ENCODE assay signal across 15 cellular contexts in genomic region chr16:22638393-22639206, GRCh38.
A peak's percentile ranks its signal among the peaks of the same experiment; 100 is the strongest.
DNase-seq lines count a peak whose midpoint lies in the region; ATAC-seq and TF ChIP-seq lines count a peak whose summit lies in the region.
"Had no signal": no experiment of that assay in that cellular context is flagged by ENCODE, and none has a peak within 500 bp of the region (broad histone marks: within the 10 kb centered on the region; RNA-seq: fewer than 3 reads in every experiment).

No MANE protein-coding gene starts in this region.

- 65 to 69% (median 67%) methylated on average over 8 of the region's 8 CpGs for WGBS in adrenal gland, 4 donors
- no CpG with 5 or more reads among the region's 8 CpGs for WGBS in H9 (ENCODE audit: extremely low coverage, insufficient read length, low lambda C conversion rate)

- DNase-seq in activated CD8-positive, alpha-beta memory T cell treated with anti-CD3 and anti-CD28 coated beads, Interleukin-2, amount 10 ng/mL, durations not matched to agents 7 days and 5 days = peak; percentile 21
- no peak for DNase-seq in activated CD8-positive, alpha-beta memory T cell treated with anti-CD3 and anti-CD28 coated beads, Interleukin-2, amount 50 U/mL, for 48 hours
- DNase-seq in PC-3 (peak; percentile 92), fibroblast of mammary gland (ENCODE audit: low read depth) (peak; percentile 96), adrenal gland (no peak), H9 (no peak), 8988T (no peak)
- DNase-seq in activated naive CD8-positive, alpha-beta T cell treated with anti-CD3 and anti-CD28 coated beads for 36 hours = no peak
- DNase-seq: activated CD4-positive, alpha-beta memory T cell treated with anti-CD3 and anti-CD28 coated beads for 36 hours; activated effector memory CD4-positive, alpha-beta T cell treated with anti-CD3 and anti-CD28 coated beads, Interleukin-2, amount 50 U/mL, for 16 hours; NCI-H1048; NCI-H345; testis had no signal

- no peak overlapping the region for H3K27ac Mint-ChIP-seq in activated CD8-positive, alpha-beta memory T cell treated with anti-CD3 and anti-CD28 coated beads, Interleukin-2, amount 10 ng/mL, durations not matched to agents 7 days and 5 days
- H3K27ac Mint-ChIP-seq in H9 = 0 out of 7 replicates have a peak overlapping the region, but pooled peaks of 1 of the 3 experiments have one; percentile 16
- H3K27ac Mint-ChIP-seq in activated naive CD8-positive, alpha-beta T cell treated with anti-CD3 and anti-CD28 coated beads for 36 hours = no peak overlapping the region
- H3K27ac Mint-ChIP-seq: activated CD4-positive, alpha-beta memory T cell treated with anti-CD3 and anti-CD28 coated beads for 36 hours; progenitor cell of endocrine pancreas had no signal

- no peak overlapping the region for H3K14ac ChIP-seq in H9 (ENCODE audit: insufficient read depth, low read length)

- no peak for ATAC-seq in activated CD8-positive, alpha-beta memory T cell treated with anti-CD3 and anti-CD28 coated beads, Interleukin-2, amount 10 ng/mL, durations not matched to agents 7 days and 5 days
- peak; percentile 97 for ATAC-seq in PC-3
- ATAC-seq: A549 had no signal

- H3K4me3 Mint-ChIP-seq in activated CD8-positive, alpha-beta memory T cell treated with anti-CD3 and anti-CD28 coated beads, Interleukin-2, amount 10 ng/mL, durations not matched to agents 7 days and 5 days = no peak overlapping the region
- H3K4me3 Mint-ChIP-seq in H9 = no peak overlapping the region
- H3K4me3 Mint-ChIP-seq in activated naive CD8-positive, alpha-beta T cell treated with anti-CD3 and anti-CD28 coated beads for 36 hours = no peak overlapping the region
- H3K4me3 Mint-ChIP-seq: activated CD4-positive, alpha-beta memory T cell treated with anti-CD3 and anti-CD28 coated beads for 36 hours had no signal

- H3K27ac ChIP-seq in PC-3 (ENCODE audit: low read length) = no peak overlapping the region
- no peak overlapping the region for H3K27ac ChIP-seq in adrenal gland
- H3K27ac ChIP-seq in H9 (ENCODE audit: insufficient read length, low read depth, low read length) = no peak overlapping the region
- H3K27ac ChIP-seq: A549, testis had no signal

- no peak for TF ChIP-seq POLR2A in adrenal gland (IDR thresholded peaks at IDR 0.05)

- no peaks in the 10 kb centered on the region for H3F3A ChIP-seq in PC-3 (ENCODE audit: low read length, unreplicated experiment)

- no peak overlapping the region for H3K23ac ChIP-seq in H9 (ENCODE audit: insufficient read length, low read depth, low read length)

- H2BK15ac ChIP-seq in H9 (ENCODE audit: low read depth, low read length) = no peak overlapping the region

- no peak overlapping the region for H2AFZ ChIP-seq in PC-3 (ENCODE audit: low read length)
- no peak overlapping the region for H2AFZ ChIP-seq in H9 (ENCODE audit: low read length)

- no peak overlapping the region for H3K56ac ChIP-seq in H9 (ENCODE audit: insufficient read length, low read depth, low read length)

- no peak overlapping the region for H3K18ac ChIP-seq in H9 (ENCODE audit: insufficient read length, low read depth, low read length)

- peaks cover 21% of the 10 kb centered on the region for H3K27me3 Mint-ChIP-seq in activated CD8-positive, alpha-beta memory T cell treated with anti-CD3 and anti-CD28 coated beads, Interleukin-2, amount 10 ng/mL, durations not matched to agents 7 days and 5 days
- no peaks in the 10 kb centered on the region for H3K27me3 Mint-ChIP-seq in H9 (ENCODE audit: low read depth)
- peaks cover 3% of the 10 kb centered on the region for H3K27me3 Mint-ChIP-seq in activated naive CD8-positive, alpha-beta T cell treated with anti-CD3 and anti-CD28 coated beads for 36 hours
- H3K27me3 Mint-ChIP-seq: activated CD4-positive, alpha-beta memory T cell treated with anti-CD3 and anti-CD28 coated beads for 36 hours had no signal

- no peak overlapping the region for H4K5ac ChIP-seq in H9 (ENCODE audit: insufficient read length, low read depth, low read length)

- H3K23me2 ChIP-seq in H9 (ENCODE audit: insufficient read length, low read depth, low read length, poor library complexity, severe bottlenecking) = no peaks in the 10 kb centered on the region

- H2BK12ac ChIP-seq in H9 (ENCODE audit: insufficient read length, low read depth, low read length) = no peak overlapping the region

- POLR2A ChIA-PET in PC-3 (lab: Charles Lee; ENCODE audit: unreplicated experiment) = no interaction called here

- H4K91ac ChIP-seq in H9 (ENCODE audit: insufficient read length, low read depth, low read length) = no peak overlapping the region

- H3K79me2 ChIP-seq in PC-3 (ENCODE audit: low read length) (no peaks in the 10 kb centered on the region), H9 (ENCODE audit: insufficient read depth, low read length) (no peaks in the 10 kb centered on the region)

- H3K9me2 ChIP-seq in PC-3 (replicated peaks; ENCODE audit: low read length) = no peaks in the 10 kb centered on the region

- H3K36me3 ChIP-seq in PC-3 (ENCODE audit: low read depth, low read length) (no peaks in the 10 kb centered on the region), adrenal gland (replicated peaks in 1 of 2) (no peaks in the 10 kb centered on the region)

- TF ChIP-seq CTCF in PC-3 (conservative IDR thresholded peaks at IDR 0.05; ENCODE audit: low read depth, low read length) (no peak), fibroblast of mammary gland (conservative IDR thresholded peaks at IDR 0.05; ENCODE audit: control insufficient read depth, insufficient read depth, low read depth, low read length) (no peak), adrenal gland (IDR thresholded peaks at IDR 0.05) (no peak), H9 (conservative IDR thresholded peaks at IDR 0.05) (no peak)

- no peak overlapping the region for H3K4ac ChIP-seq in H9 (ENCODE audit: low read depth, low read length)

- no peak overlapping the region for H2BK5ac ChIP-seq in H9 (ENCODE audit: insufficient read length, low read length)

- H3K4me3 ChIP-seq in PC-3 (ENCODE audit: low read length) (no peak overlapping the region), fibroblast of mammary gland (ENCODE audit: control insufficient read depth, low read depth, low read length) (no peak overlapping the region), adrenal gland (no peak overlapping the region)
- H3K4me3 ChIP-seq: A549, testis had no signal

- CTCF ChIA-PET in activated CD8-positive, alpha-beta memory T cell treated with anti-CD3 and anti-CD28 coated beads, Interleukin-2, amount 10 ng/mL, durations not matched to agents 7 days and 5 days (lab: Charles Lee) = no interaction called here
- CTCF ChIA-PET in PC-3 (lab: Charles Lee) = no interaction called here

- H3K4me1 ChIP-seq in PC-3 (ENCODE audit: insufficient read depth, low read length) = peaks cover 10% of the 10 kb centered on the region
- no peaks in the 10 kb centered on the region for H3K4me1 ChIP-seq in adrenal gland (replicated peaks in 1 of 2)
- peaks cover 24% of the 10 kb centered on the region for H3K4me1 ChIP-seq in H9 (ENCODE audit: insufficient read depth, low read length)
- H3K4me1 ChIP-seq: A549, testis had no signal

- no peak overlapping the region for H4K8ac ChIP-seq in H9 (replicated peaks; ENCODE audit: insufficient read length, low read depth, low read length)

- H3K4me2 ChIP-seq in PC-3 (ENCODE audit: low read length) = peak overlapping the region; percentile 26; the same call in 1 of the 2 replicates
- no peak overlapping the region for H3K4me2 ChIP-seq in H9 (ENCODE audit: insufficient read depth, insufficient read length, low read length)
- H3K4me2 ChIP-seq: A549 had no signal

- H2AK5ac ChIP-seq in H9 (ENCODE audit: insufficient read length, low read length) = no peak overlapping the region

- H3K27me3 ChIP-seq in PC-3 (ENCODE audit: low read length) (no peaks in the 10 kb centered on the region), adrenal gland (no peaks in the 10 kb centered on the region), H9 (ENCODE audit: insufficient read depth, low read length) (no peaks in the 10 kb centered on the region)
- H3K27me3 ChIP-seq: testis had no signal

- H3K36me3 Mint-ChIP-seq in activated CD8-positive, alpha-beta memory T cell treated with anti-CD3 and anti-CD28 coated beads, Interleukin-2, amount 10 ng/mL, durations not matched to agents 7 days and 5 days = no peaks in the 10 kb centered on the region
- no peaks in the 10 kb centered on the region for H3K36me3 Mint-ChIP-seq in H9 (ENCODE audit: insufficient read depth in 1 of 3, low read depth in 3 of 3)
- no peaks in the 10 kb centered on the region for H3K36me3 Mint-ChIP-seq in activated naive CD8-positive, alpha-beta T cell treated with anti-CD3 and anti-CD28 coated beads for 36 hours
- H3K36me3 Mint-ChIP-seq: activated CD4-positive, alpha-beta memory T cell treated with anti-CD3 and anti-CD28 coated beads for 36 hours had no signal

- H2BK120ac ChIP-seq in H9 (ENCODE audit: low read depth, low read length, poor library complexity, severe bottlenecking) = no peak overlapping the region

- intact Hi-C loops in PC-3 (cut with micrococcal nuclease) (no loop called here), adrenal gland (cut with DNase I) (no loop called here)

- no peaks in the 10 kb centered on the region for H3K4me1 Mint-ChIP-seq in activated CD8-positive, alpha-beta memory T cell treated with anti-CD3 and anti-CD28 coated beads, Interleukin-2, amount 10 ng/mL, durations not matched to agents 7 days and 5 days
- peaks cover 26 to 27% of the 10 kb centered on the region in 2 experiments for H3K4me1 Mint-ChIP-seq in H9
- no peaks in the 10 kb centered on the region for H3K4me1 Mint-ChIP-seq in activated naive CD8-positive, alpha-beta T cell treated with anti-CD3 and anti-CD28 coated beads for 36 hours

- no peak overlapping the region for H3T11ph ChIP-seq in H9 (ENCODE audit: low read length)

- H3K9me3 ChIP-seq in PC-3 (ENCODE audit: low read length) = no peaks in the 10 kb centered on the region
- H3K9me3 ChIP-seq in adrenal gland (replicated peaks in 1 of 3) = no peaks in the 10 kb centered on the region
- no peaks in the 10 kb centered on the region for H3K9me3 ChIP-seq in H9 (ENCODE audit: control insufficient read depth, low read depth, low read length)
- H3K9me3 ChIP-seq: A549, testis had no signal

- H3K9me3 Mint-ChIP-seq in activated CD8-positive, alpha-beta memory T cell treated with anti-CD3 and anti-CD28 coated beads, Interleukin-2, amount 10 ng/mL, durations not matched to agents 7 days and 5 days (ENCODE audit: low read depth) = no peaks in the 10 kb centered on the region
- H3K9me3 Mint-ChIP-seq in H9 = no peaks in the 10 kb centered on the region
- no peaks in the 10 kb centered on the region for H3K9me3 Mint-ChIP-seq in activated naive CD8-positive, alpha-beta T cell treated with anti-CD3 and anti-CD28 coated beads for 36 hours
- H3K9me3 Mint-ChIP-seq: activated CD4-positive, alpha-beta memory T cell treated with anti-CD3 and anti-CD28 coated beads for 36 hours had no signal

- no peaks in the 10 kb centered on the region for H4K20me1 ChIP-seq in PC-3 (ENCODE audit: low read length)
- H4K20me1 ChIP-seq in H9 (ENCODE audit: control insufficient read depth, insufficient read depth, insufficient read length) = no peaks in the 10 kb centered on the region

- no TSS peak for BruUV-seq in PC-3 (replicated peaks; lab: Mats Ljungman, UMichigan)

- no peaks in the 10 kb centered on the region for H3K79me1 ChIP-seq in H9 (ENCODE audit: insufficient read depth, low read depth, low read length, poor library complexity, severe bottlenecking)

- H3K9ac ChIP-seq in PC-3 (ENCODE audit: low read length) (no peak overlapping the region), H9 (ENCODE audit: extremely low read depth, insufficient read length, low read length) (no peak overlapping the region)

- H2BK20ac ChIP-seq in H9 (ENCODE audit: low read depth, low read length, poor library complexity, severe bottlenecking) = no peak overlapping the region

Comparison
In these comparisons a context has a peak if more than half of its experiments do, and no peak if none do; other contexts are left out.
1. DNase-seq: peak in activated CD8-positive, alpha-beta memory T cell treated with anti-CD3 and anti-CD28 coated beads, Interleukin-2, amount 10 ng/mL, durations not matched to agents 7 days and 5 days (single experiment), PC-3 (single experiment) and fibroblast of mammary gland (single experiment); none in activated CD8-positive, alpha-beta memory T cell treated with anti-CD3 and anti-CD28 coated beads, Interleukin-2, amount 50 U/mL, for 48 hours (single experiment), adrenal gland (0 of 7), H9 (single experiment), 8988T (single experiment) and activated naive CD8-positive, alpha-beta T cell treated with anti-CD3 and anti-CD28 coated beads for 36 hours (single experiment).